Comparison of ENCODE assay signal across 28 cellular contexts in genomic region chrX:25290132-25290531, GRCh38.
"Had no signal": no experiment of that assay in that cellular context is flagged by ENCODE, and none has a peak within 500 bp of the region (broad histone marks: within the 10 kb centered on the region; RNA-seq: fewer than 3 reads in every experiment).

No MANE protein-coding gene starts in this region.

- H2AFZ ChIP-seq: neural progenitor cell, parathyroid adenoma had no signal

- H3K79me2 ChIP-seq: parathyroid adenoma had no signal

- H3K4me3 Mint-ChIP-seq: natural killer cell treated with Interleukin-12 subunit alpha and Interleukin-12 subunit beta and Interleukin-15 and Interleukin-18, amount 100 ng/mL, for 72 hours; neural progenitor cell; stimulated activated effector memory CD8-positive, alpha-beta T cell treated with anti-CD3 and anti-CD28 coated beads, Interleukin-12 subunit alpha, Interleukin-12 subunit beta, amount 100 ng/mL, for 72 hours; stimulated activated naive B cell treated with anti-CD40 and anti-IgM and Interleukin-4, amounts not matched to agents 10 μg/mL and 1 μg/mL and 100 μg/mL, for 72 hours; stimulated activated naive CD8-positive, alpha-beta T cell treated with anti-CD3 and anti-CD28 coated beads, Interleukin-15, Interleukin-2, amounts not matched to agents 100 ng/mL and 50 ng/mL, for 24 hours had no signal

- DNase-seq: occipital lobe; ovary; posterior cingulate gyrus; psoas muscle; right cardiac atrium; right lobe of liver; sigmoid colon; small intestine; stimulated activated CD4-positive, alpha-beta T cell treated with anti-CD3 and anti-CD28 coated beads, Interleukin-15, amount 100 ng/mL, for 24 hours; stimulated activated CD4-positive, alpha-beta T cell treated with anti-CD3 and anti-CD28 coated beads, Interleukin-2, amount 100 ng/mL, for 24 hours; stimulated activated CD4-positive, alpha-beta T cell treated with anti-CD3 and anti-CD28 coated beads, Interleukin-2, amount 100 ng/mL, for 48 hours; stimulated activated CD4-positive, alpha-beta T cell treated with anti-CD3 and anti-CD28 coated beads, Interleukin-4, amount 100 ng/mL, for 24 hours; stimulated activated naive B cell treated with anti-CD40 and anti-IgM and Interleukin-4, amounts not matched to agents 10 μg/mL and 1 μg/mL and 100 μg/mL, for 72 hours; stimulated activated naive CD4-positive, alpha-beta T cell treated with Interleukin-2 at 50 U/mL for 16 hours; stomach; thyroid gland; trophoblast cell; upper lobe of left lung had no signal

- FAIRE-seq: small intestine, urothelium cell line had no signal

- H3K9me3 ChIP-seq: ovary, psoas muscle, right lobe of liver, sigmoid colon, stomach, thoracic aorta, thyroid gland, tibial nerve, upper lobe of left lung, vagina had no signal

- H3K4me3 ChIP-seq: neural progenitor cell, ovary, psoas muscle, right lobe of liver, sigmoid colon, stomach, thoracic aorta, thyroid gland, tibial nerve, upper lobe of left lung, vagina had no signal

- H3K9me3 Mint-ChIP-seq: neural progenitor cell; stimulated activated effector memory CD8-positive, alpha-beta T cell treated with anti-CD3 and anti-CD28 coated beads, Interleukin-12 subunit alpha, Interleukin-12 subunit beta, amount 100 ng/mL, for 72 hours; stimulated activated naive CD8-positive, alpha-beta T cell treated with anti-CD3 and anti-CD28 coated beads, Interleukin-15, Interleukin-2, amounts not matched to agents 100 ng/mL and 50 ng/mL, for 24 hours had no signal

- H3K4me1 Mint-ChIP-seq: neural progenitor cell; stimulated activated effector memory CD8-positive, alpha-beta T cell treated with anti-CD3 and anti-CD28 coated beads, Interleukin-12 subunit alpha, Interleukin-12 subunit beta, amount 100 ng/mL, for 72 hours; stimulated activated naive B cell treated with anti-CD40 and anti-IgM and Interleukin-4, amounts not matched to agents 10 μg/mL and 1 μg/mL and 100 μg/mL, for 72 hours had no signal

- H3K4me1 ChIP-seq: neural progenitor cell, parathyroid adenoma, psoas muscle, right lobe of liver, sigmoid colon, stomach, thyroid gland, tibial nerve, upper lobe of left lung, vagina had no signal

- H3K27ac ChIP-seq: neural progenitor cell, ovary, parathyroid adenoma, psoas muscle, right lobe of liver, sigmoid colon, stomach, thoracic aorta, thyroid gland, tibial nerve, upper lobe of left lung, vagina had no signal

- H3K27ac Mint-ChIP-seq: natural killer cell treated with Interleukin-12 subunit alpha and Interleukin-12 subunit beta and Interleukin-15 and Interleukin-18, amount 100 ng/mL, for 72 hours; neural progenitor cell; progenitor cell of endocrine pancreas; stimulated activated effector memory CD8-positive, alpha-beta T cell treated with anti-CD3 and anti-CD28 coated beads, Interleukin-12 subunit alpha, Interleukin-12 subunit beta, amount 100 ng/mL, for 72 hours; stimulated activated naive B cell treated with anti-CD40 and anti-IgM and Interleukin-4, amounts not matched to agents 10 μg/mL and 1 μg/mL and 100 μg/mL, for 72 hours; stimulated activated naive CD8-positive, alpha-beta T cell treated with anti-CD3 and anti-CD28 coated beads, Interleukin-15, Interleukin-2, amounts not matched to agents 100 ng/mL and 50 ng/mL, for 24 hours had no signal

- H3K9ac ChIP-seq: neural progenitor cell, parathyroid adenoma had no signal

- ATAC-seq: natural killer cell treated with Interleukin-12 subunit alpha and Interleukin-12 subunit beta and Interleukin-15 and Interleukin-18, amount 100 ng/mL, for 72 hours; psoas muscle; right cardiac atrium; right lobe of liver; stimulated activated effector memory CD8-positive, alpha-beta T cell treated with anti-CD3 and anti-CD28 coated beads, Interleukin-12 subunit alpha, Interleukin-12 subunit beta, amount 100 ng/mL, for 72 hours; stimulated activated naive B cell treated with anti-CD40 and anti-IgM and Interleukin-4, amounts not matched to agents 10 μg/mL and 1 μg/mL and 100 μg/mL, for 72 hours had no signal

- H3K4me2 ChIP-seq: neural progenitor cell had no signal

- H3K27me3 Mint-ChIP-seq: natural killer cell treated with Interleukin-12 subunit alpha and Interleukin-12 subunit beta and Interleukin-15 and Interleukin-18, amount 100 ng/mL, for 72 hours; progenitor cell of endocrine pancreas; stimulated activated naive B cell treated with anti-CD40 and anti-IgM and Interleukin-4, amounts not matched to agents 10 μg/mL and 1 μg/mL and 100 μg/mL, for 72 hours; stimulated activated naive CD8-positive, alpha-beta T cell treated with anti-CD3 and anti-CD28 coated beads, Interleukin-15, Interleukin-2, amounts not matched to agents 100 ng/mL and 50 ng/mL, for 24 hours had no signal

- H3K36me3 ChIP-seq: neural progenitor cell, ovary, right lobe of liver, sigmoid colon, stomach, thoracic aorta, thyroid gland, tibial nerve, upper lobe of left lung, vagina had no signal

- H3K36me3 Mint-ChIP-seq: natural killer cell treated with Interleukin-12 subunit alpha and Interleukin-12 subunit beta and Interleukin-15 and Interleukin-18, amount 100 ng/mL, for 72 hours; neural progenitor cell; stimulated activated effector memory CD8-positive, alpha-beta T cell treated with anti-CD3 and anti-CD28 coated beads, Interleukin-12 subunit alpha, Interleukin-12 subunit beta, amount 100 ng/mL, for 72 hours; stimulated activated naive B cell treated with anti-CD40 and anti-IgM and Interleukin-4, amounts not matched to agents 10 μg/mL and 1 μg/mL and 100 μg/mL, for 72 hours had no signal

- H3K27me3 ChIP-seq: neural progenitor cell, ovary, sigmoid colon, stomach, thyroid gland, upper lobe of left lung, vagina had no signal
